Comparison of ENCODE assay signal across 9 cellular contexts in the genomic region with DNA sequence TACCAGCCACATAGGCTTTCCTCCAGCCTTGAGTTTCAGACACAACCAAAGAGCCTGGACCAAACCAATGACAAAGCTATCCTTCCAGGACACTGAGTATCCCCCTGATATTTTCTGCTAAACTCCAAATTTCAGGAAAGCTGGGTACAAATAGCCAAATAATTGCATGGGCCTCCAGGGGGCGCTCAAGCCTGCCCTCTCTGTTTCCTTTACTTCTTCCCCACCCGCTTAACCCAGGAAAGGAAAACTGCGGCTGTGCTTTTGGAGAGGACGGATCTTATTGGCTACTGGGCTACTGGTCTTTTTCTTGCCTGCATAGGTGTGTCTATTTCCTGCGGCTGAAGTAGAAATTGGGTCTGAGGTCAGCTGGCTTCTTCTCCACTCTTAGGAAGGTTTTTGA. TPM values are rescaled to one million over a fixed set of nuclear protein-coding genes. Genes with fewer than 3 reads are reported as not detected.
DNase-seq lines count a peak whose midpoint lies in the region; ATAC-seq and TF ChIP-seq lines count a peak whose summit lies in the region.
"Had no signal": no experiment of that assay in that cellular context is flagged by ENCODE, and none has a peak within 500 bp of the region (broad histone marks: within the 10 kb centered on the region; RNA-seq: fewer than 3 reads in every experiment).

No MANE protein-coding gene starts in this region.

- H3K9ac ChIP-seq in SU-DHL-6 (ENCODE audit: low read length) (no peak overlapping the region), adipocyte (ENCODE audit: low read length) (no peak overlapping the region)

- no peaks in the 10 kb centered on the region for H3K4me1 ChIP-seq in adipocyte (ENCODE audit: control insufficient read depth, insufficient read depth, low read length)
- no peaks in the 10 kb centered on the region for H3K4me1 ChIP-seq in left ventricle myocardium inferior
- H3K4me1 ChIP-seq in sigmoid colon = no peaks in the 10 kb centered on the region

- H3K9me3 Mint-ChIP-seq in Calu3 (ENCODE audit: low read depth, unreplicated experiment) = peaks cover 10% of the 10 kb centered on the region

- no peaks in the 10 kb centered on the region for H4K20me1 ChIP-seq in SU-DHL-6 (ENCODE audit: low read depth, low read length)

- TF ChIP-seq CTCF in Calu3 (IDR thresholded peaks at IDR 0.05; ENCODE audit: unreplicated experiment) (peak; percentile 86), SU-DHL-6 (IDR thresholded peaks at IDR 0.05; ENCODE audit: insufficient read depth, low read length, poor library complexity, severe bottlenecking) (peak; percentile 86), left ventricle myocardium inferior (IDR thresholded peaks at IDR 0.05; ENCODE audit: borderline replicate concordance) (peak; percentile 77), sigmoid colon (IDR thresholded peaks at IDR 0.05) (peak; percentile 39 to 65 (median 54))

- no peak overlapping the region for H3K4me3 ChIP-seq in SU-DHL-6 (ENCODE audit: insufficient read depth, low read length, poor library complexity, severe bottlenecking)
- H3K4me3 ChIP-seq in adipocyte (ENCODE audit: low read length) = no peak overlapping the region
- H3K4me3 ChIP-seq in left ventricle myocardium inferior = no peak overlapping the region
- no peak overlapping the region for H3K4me3 ChIP-seq in sigmoid colon

- H3K9me3 ChIP-seq in SU-DHL-6 (ENCODE audit: insufficient read depth, low read length) = peaks cover 12% of the 10 kb centered on the region; the same call in 1 of the 2 replicates
- peaks cover 27% of the 10 kb centered on the region for H3K9me3 ChIP-seq in adipocyte (ENCODE audit: control insufficient read depth, low read length)
- peaks cover 32% of the 10 kb centered on the region for H3K9me3 ChIP-seq in left ventricle myocardium inferior (replicated peaks)
- peaks cover 8 to 19% (median 13%) of the 10 kb centered on the region in 4 donors for H3K9me3 ChIP-seq in sigmoid colon

- H3K27ac Mint-ChIP-seq in Calu3 (ENCODE audit: unreplicated experiment) = no peak overlapping the region
- H3K27ac Mint-ChIP-seq: activated naive CD8-positive, alpha-beta T cell had no signal

- DNase-seq in Calu3 (peak; percentile 76), HuH-7.5 (ENCODE audit: low spot score) (peak; percentile 47), adipocyte (ENCODE audit: low read depth) (peak; percentile 79), left ventricle myocardium inferior (peak; percentile 67), sigmoid colon (peak; percentile 73)

- intact Hi-C loops in Calu3 (cut with micrococcal nuclease; ENCODE audit: unreplicated experiment) = no loop called here
- intact Hi-C loops in left ventricle myocardium inferior (cut with micrococcal nuclease) = loop anchor here (5.0 kb wide), 1 partner anchor 47 kb away; no protein-coding TSS in a partner anchor
- intact Hi-C loops in sigmoid colon (cut with DNase I) = loop anchor here (2.0 kb wide), 1 partner anchor 46 kb away; no protein-coding TSS in a partner anchor

- no peak for TF ChIP-seq POLR2A in sigmoid colon (IDR thresholded peaks at IDR 0.05)

- no peaks in the 10 kb centered on the region for H3K36me3 Mint-ChIP-seq in Calu3 (ENCODE audit: insufficient read depth, unreplicated experiment)

- H3K36me3 ChIP-seq in SU-DHL-6 (ENCODE audit: low read length) (no peaks in the 10 kb centered on the region), adipocyte (ENCODE audit: control insufficient read depth, insufficient read depth, low read length, severe bottlenecking) (no peaks in the 10 kb centered on the region), left ventricle myocardium inferior (no peaks in the 10 kb centered on the region), sigmoid colon (no peaks in the 10 kb centered on the region)

- peaks cover 21% of the 10 kb centered on the region for H3K27me3 Mint-ChIP-seq in Calu3 (ENCODE audit: unreplicated experiment)
- H3K27me3 Mint-ChIP-seq: activated naive CD8-positive, alpha-beta T cell had no signal

- no peaks in the 10 kb centered on the region for H3K9me2 ChIP-seq in SU-DHL-6 (replicated peaks; ENCODE audit: insufficient read depth, low read length)

- 10 to 11% methylated on average over 5 of the region's 5 CpGs for WGBS in sigmoid colon, 2 donors

- no peaks in the 10 kb centered on the region for H3K4me1 Mint-ChIP-seq in Calu3 (ENCODE audit: low read depth, unreplicated experiment)

- H2AFZ ChIP-seq in SU-DHL-6 (ENCODE audit: low read depth, low read length, severe bottlenecking) = no peak overlapping the region

- TF ChIP-seq EP300 in sigmoid colon (IDR thresholded peaks at IDR 0.05) = no peak

- H3K27ac ChIP-seq in SU-DHL-6 (ENCODE audit: low read depth, low read length) (no peak overlapping the region), left ventricle myocardium inferior (replicated peaks) (no peak overlapping the region), sigmoid colon (no peak overlapping the region)

- ATAC-seq in HG03095 (IDR thresholded peaks at IDR 0.05; ENCODE audit: unreplicated experiment) (no peak), GM18873 (IDR thresholded peaks at IDR 0.05; ENCODE audit: low FRiP score, unreplicated experiment) (no peak)

- no peak overlapping the region for H3K4me2 ChIP-seq in SU-DHL-6 (ENCODE audit: low read depth, low read length, poor library complexity, severe bottlenecking)

- no peak overlapping the region for H3K4me3 Mint-ChIP-seq in Calu3 (ENCODE audit: low read depth, unreplicated experiment)
- H3K4me3 Mint-ChIP-seq: activated naive CD8-positive, alpha-beta T cell had no signal

- CTCF ChIA-PET in Calu3 (lab: Charles Lee) = interaction anchor here (0.6 to 1.9 kb wide), 8 partner anchors 10 to 110 kb away, joined by 3 to 9 read pairs (median 4); no protein-coding TSS in a partner anchor

- BruUV-seq in Calu3 (replicated peaks; lab: Mats Ljungman, UMichigan) = no TSS peak

- no peaks in the 10 kb centered on the region for H3K27me3 ChIP-seq in SU-DHL-6 (ENCODE audit: low read length)
- H3K27me3 ChIP-seq in adipocyte (replicated peaks; ENCODE audit: control insufficient read depth, insufficient read depth, low read length) = peaks cover 8% of the 10 kb centered on the region
- H3K27me3 ChIP-seq in left ventricle myocardium inferior (ENCODE audit: low read depth) = peaks cover 16% of the 10 kb centered on the region
- H3K27me3 ChIP-seq in sigmoid colon = no peaks in the 10 kb centered on the region

- H3K79me2 ChIP-seq in SU-DHL-6 (ENCODE audit: insufficient read depth, low read length) = no peaks in the 10 kb centered on the region

- no peaks in the 10 kb centered on the region for H3F3A ChIP-seq in SU-DHL-6 (ENCODE audit: insufficient read depth)

RNA-seq across cellular contexts. Expression of gene GNGT2, which starts 30.1 kb away (rescaled TPM):
- not detected in 2 replicates for total RNA-seq in Calu3 (2022)
- 2.2 TPM for total RNA-seq in left ventricle myocardium inferior
- total RNA-seq in sigmoid colon = 1 to 10 TPM; 1.6 to 4.2 (median 3.5) TPM
- 10 to 100 TPM in 1 of 3 donors, 1 to 10 TPM in 2; 6.6 to 11.0 (median 7.4) TPM for polyA plus RNA-seq in sigmoid colon

RNA-seq across cellular contexts. Expression of gene ABI3, which starts 30.2 kb away (rescaled TPM):
- total RNA-seq in Calu3 (2022) (not detected in 2 replicates), left ventricle myocardium inferior (4.9 TPM), sigmoid colon (1 to 10 TPM; 1.8 to 7.1 (median 3.0) TPM)
- 10 to 100 TPM in 2 of 3 donors, 1 to 10 TPM in 1; 7.8 to 16.0 (median 15.2) TPM for polyA plus RNA-seq in sigmoid colon

RNA-seq across cellular contexts. Expression of gene B4GALNT2, which starts 47.7 kb away (rescaled TPM):
- total RNA-seq in Calu3 (2022) (0.20 and 1.3 TPM in 2 replicates), left ventricle myocardium inferior (not detected), sigmoid colon (not detected)
- polyA plus RNA-seq in sigmoid colon = 1 to 10 TPM; 2.4 to 4.1 (median 3.9) TPM

RNA-seq across cellular contexts. Expression of gene PHOSPHO1, which starts 50.3 kb away (rescaled TPM):
- not detected in 2 replicates for total RNA-seq in Calu3 (2022)
- total RNA-seq in left ventricle myocardium inferior = 0.52 TPM
- not detected for total RNA-seq in sigmoid colon
- under 1 TPM in 1 of 3 donors, not detected in 2; 0.38 TPM for polyA plus RNA-seq in sigmoid colon
